13 cellular contexts compared by ENCODE assay signal in the genomic region with DNA sequence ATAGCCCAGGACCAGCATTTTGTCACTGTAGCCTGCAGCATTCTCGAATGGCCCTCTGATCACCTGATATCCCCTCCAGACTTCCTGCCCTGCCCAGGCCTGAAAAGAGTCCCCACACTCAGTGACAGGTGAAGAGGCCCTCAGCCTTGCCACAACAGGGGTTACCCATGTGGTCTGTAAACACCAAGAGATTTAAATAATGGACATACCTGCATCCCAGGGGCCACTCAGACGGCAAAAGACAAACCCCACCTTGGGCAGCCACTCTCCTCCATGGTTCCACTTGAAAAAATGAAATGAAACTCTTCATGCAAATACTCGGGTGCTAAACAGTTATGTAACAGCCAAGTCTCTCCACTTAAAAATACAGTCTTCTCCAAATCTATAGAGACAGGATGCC. TPM values are rescaled to one million over a fixed set of nuclear protein-coding genes. Genes with fewer than 3 reads are reported as not detected.
DNase-seq lines count a peak whose midpoint lies in the region; ATAC-seq and TF ChIP-seq lines count a peak whose summit lies in the region.
"Had no signal": no experiment of that assay in that cellular context is flagged by ENCODE, and none has a peak within 500 bp of the region (broad histone marks: within the 10 kb centered on the region; RNA-seq: fewer than 3 reads in every experiment).

No MANE protein-coding gene starts in this region.

- H3K27ac ChIP-seq in OCI-LY1 (ENCODE audit: low read depth, low read length, poor library complexity, severe bottlenecking) (peak overlapping the region; percentile 59), skeletal muscle tissue (ENCODE audit: low read depth, low read length) (peak overlapping the region; percentile 23)
- H3K27ac ChIP-seq: A549, HL-60, parathyroid adenoma had no signal

- peak overlapping the region; percentile 31; the same call in 1 of the 2 replicates for H3K4me2 ChIP-seq in OCI-LY1 (ENCODE audit: low read length)
- H3K4me2 ChIP-seq: A549 had no signal

- H3K79me2 ChIP-seq in OCI-LY1 (ENCODE audit: insufficient read depth, low read length), result no peaks in the 10 kb centered on the region
- H3K79me2 ChIP-seq: parathyroid adenoma had no signal

- H3K36me3 ChIP-seq in OCI-LY1 (ENCODE audit: insufficient read depth, low read length) (no peaks in the 10 kb centered on the region), skeletal muscle tissue (ENCODE audit: control insufficient read depth in 3 of 3, insufficient read depth in 3 of 3, low read length in 3 of 3) (no peaks in the 10 kb centered on the region)
- H3K36me3 ChIP-seq: breast epithelium had no signal

- no peak overlapping the region for H3K9ac ChIP-seq in OCI-LY1 (ENCODE audit: low read length)
- H3K9ac ChIP-seq in skeletal muscle tissue (ENCODE audit: low read depth in 1 of 3, low read length in 3 of 3), result peak overlapping the region in 1 of 3 donors; percentile 16
- H3K9ac ChIP-seq: parathyroid adenoma had no signal

- no peak overlapping the region for H2AFZ ChIP-seq in OCI-LY1 (ENCODE audit: low read length)
- H2AFZ ChIP-seq: parathyroid adenoma had no signal

- DNase-seq in NCI-H2029 treated with DMSO at 0.1 percent for 48 hours (lab: John Stamatoyannopoulos, UW) (peak; percentile 35), NCI-H2029 (lab: John Stamatoyannopoulos, UW) (no peak), NCI-H2081 treated with DMSO at 0.1 percent for 48 hours (lab: John Stamatoyannopoulos, UW) (no peak), NCI-H1930 (lab: John Stamatoyannopoulos, UW) (no peak), KG1 (lab: John Stamatoyannopoulos, UW) (no peak)
- DNase-seq: stimulated activated CD8-positive, alpha-beta memory T cell treated with anti-CD3 and anti-CD28 coated beads, Interleukin-4, amount 100 ng/mL, for 48 hours had no signal

- TF ChIP-seq CTCF in OCI-LY1 (IDR thresholded peaks at IDR 0.05; ENCODE audit: low read length), result no peak

- no peaks in the 10 kb centered on the region for H4K20me1 ChIP-seq in OCI-LY1 (ENCODE audit: insufficient read depth, low read length)

- H3F3A ChIP-seq in OCI-LY1 (ENCODE audit: insufficient read depth, low read length), result 0 out of 2 replicates have a peak, but pooled peaks cover 3% of the 10 kb centered on the region

- peak; percentile 67 for ATAC-seq in HG02798 (IDR thresholded peaks at IDR 0.05; ENCODE audit: poor library complexity, unreplicated experiment)
- ATAC-seq: A549 had no signal

- H3K9me2 ChIP-seq in OCI-LY1 (ENCODE audit: low read depth, low read length), result no peaks in the 10 kb centered on the region

- no peaks in the 10 kb centered on the region for H3K27me3 ChIP-seq in OCI-LY1 (ENCODE audit: insufficient read depth, low read length)
- H3K27me3 ChIP-seq in skeletal muscle tissue (ENCODE audit: control insufficient read depth in 3 of 3, insufficient read depth in 3 of 3, low read length in 3 of 3), result no peaks in the 10 kb centered on the region
- H3K27me3 ChIP-seq: breast epithelium had no signal

- peak overlapping the region; percentile 22 for H3K4me3 ChIP-seq in OCI-LY1 (ENCODE audit: low read depth, low read length, poor library complexity, severe bottlenecking)
- no peak overlapping the region for H3K4me3 ChIP-seq in skeletal muscle tissue (ENCODE audit: low read length in 3 of 3)
- H3K4me3 ChIP-seq: A549 had no signal

- H3K4me1 ChIP-seq in OCI-LY1 (ENCODE audit: insufficient read depth, low read length, severe bottlenecking) (peaks cover 36% of the 10 kb centered on the region), skeletal muscle tissue (ENCODE audit: control insufficient read depth in 3 of 3, insufficient read depth in 3 of 3, low read length in 3 of 3) (peaks cover 9 to 15% (median 14%) of the 10 kb centered on the region in 3 donors)
- H3K4me1 ChIP-seq: A549, breast epithelium, parathyroid adenoma had no signal

- no peaks in the 10 kb centered on the region for H3K9me3 ChIP-seq in OCI-LY1 (ENCODE audit: low read length)
- H3K9me3 ChIP-seq in skeletal muscle tissue (ENCODE audit: control insufficient read depth in 3 of 3, low read length in 3 of 3), result no peaks in the 10 kb centered on the region
- H3K9me3 ChIP-seq: A549, breast epithelium had no signal

RNA-seq across cellular contexts. Expression of a gene that starts 22.8 kb away (rescaled TPM):
- total RNA-seq in skeletal muscle tissue, result 57.9 TPM

RNA-seq across cellular contexts. Expression of a gene that starts 35.4 kb away (rescaled TPM):
- 10.4 TPM for total RNA-seq in skeletal muscle tissue
